Comparison of ENCODE assay signal across 2 cellular contexts in the genomic region with DNA sequence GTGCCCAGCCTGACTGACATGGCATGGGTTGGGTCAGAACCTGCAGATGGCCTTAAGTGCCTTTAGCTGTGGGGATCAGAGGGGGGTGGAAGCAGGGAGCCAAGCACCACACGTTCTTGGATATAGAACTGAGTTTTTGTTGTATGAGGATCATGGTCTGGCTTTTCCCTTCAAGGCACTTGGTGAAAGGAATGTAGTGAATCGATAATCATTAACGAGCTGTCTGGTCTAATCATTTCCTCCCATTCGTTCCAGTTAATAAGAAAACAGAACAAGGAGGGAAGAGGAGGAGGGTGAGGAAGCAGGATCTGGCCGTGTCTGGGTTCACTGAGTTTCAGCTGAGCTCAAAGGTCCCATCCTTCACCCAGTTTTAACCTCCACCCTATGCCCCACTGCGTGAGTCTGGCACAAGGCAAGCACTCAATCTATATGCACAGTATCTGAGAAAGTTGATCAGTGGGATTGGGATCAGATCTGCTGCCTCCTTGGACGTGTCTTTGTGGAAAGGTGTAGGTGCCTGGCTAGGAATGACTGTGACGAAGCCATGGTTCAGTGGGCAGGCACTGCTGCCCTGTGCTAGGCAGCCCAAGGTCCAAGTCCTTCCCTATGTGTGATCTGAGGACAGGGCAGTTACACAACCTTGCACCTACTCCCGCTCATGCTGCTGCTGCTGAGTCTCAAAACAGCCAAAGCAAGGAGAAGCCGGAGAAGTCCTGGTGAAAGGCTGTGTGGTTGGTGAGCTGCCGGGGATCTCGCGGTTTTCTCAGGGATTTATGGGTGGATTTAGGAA.
TF ChIP-seq lines count a peak whose summit lies in the region.

No MANE protein-coding gene starts in this region.

TF ChIP-seq in HEK293, 187 proteins besides CTCF, POLR2A, EP300 and RAD21 (continued from another document):
- TF ChIP-seq ZNF266 (tag by site-specific recombination; IDR thresholded peaks at IDR 0.05; ENCODE audit: low read depth), result no peak
- TF ChIP-seq ZNF777 (tag by site-specific recombination; IDR thresholded peaks at IDR 0.05; ENCODE audit: borderline replicate concordance), result no peak
- TF ChIP-seq OSR2 (tag by site-specific recombination; IDR thresholded peaks at IDR 0.05), result no peak

TF ChIP-seq in HepG2, 621 proteins besides CTCF, POLR2A, EP300 and RAD21 (continues in another document):
- TF ChIP-seq, protein P1, sequence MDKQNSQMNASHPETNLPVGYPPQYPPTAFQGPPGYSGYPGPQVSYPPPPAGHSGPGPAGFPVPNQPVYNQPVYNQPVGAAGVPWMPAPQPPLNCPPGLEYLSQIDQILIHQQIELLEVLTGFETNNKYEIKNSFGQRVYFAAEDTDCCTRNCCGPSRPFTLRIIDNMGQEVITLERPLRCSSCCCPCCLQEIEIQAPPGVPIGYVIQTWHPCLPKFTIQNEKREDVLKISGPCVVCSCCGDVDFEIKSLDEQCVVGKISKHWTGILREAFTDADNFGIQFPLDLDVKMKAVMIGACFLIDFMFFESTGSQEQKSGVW (CRISPR knock-in tag; IDR thresholded peaks at IDR 0.05; ENCODE audit: borderline replicate concordance), result no peak
- 0 out of 2 replicates have a peak, but pooled peaks have one; percentile 30 for TF ChIP-seq HNF4G (IDR thresholded peaks at IDR 0.05; ENCODE audit: borderline replicate concordance, low read depth, low read length)
- no peak for TF ChIP-seq HNF4G (CRISPR knock-in tag; IDR thresholded peaks at IDR 0.05; ENCODE audit: borderline replicate concordance, low read depth)
- peak; percentile 71 for TF ChIP-seq RXRB (CRISPR knock-in tag; IDR thresholded peaks at IDR 0.05; ENCODE audit: borderline replicate concordance)
- TF ChIP-seq, protein P2, sequence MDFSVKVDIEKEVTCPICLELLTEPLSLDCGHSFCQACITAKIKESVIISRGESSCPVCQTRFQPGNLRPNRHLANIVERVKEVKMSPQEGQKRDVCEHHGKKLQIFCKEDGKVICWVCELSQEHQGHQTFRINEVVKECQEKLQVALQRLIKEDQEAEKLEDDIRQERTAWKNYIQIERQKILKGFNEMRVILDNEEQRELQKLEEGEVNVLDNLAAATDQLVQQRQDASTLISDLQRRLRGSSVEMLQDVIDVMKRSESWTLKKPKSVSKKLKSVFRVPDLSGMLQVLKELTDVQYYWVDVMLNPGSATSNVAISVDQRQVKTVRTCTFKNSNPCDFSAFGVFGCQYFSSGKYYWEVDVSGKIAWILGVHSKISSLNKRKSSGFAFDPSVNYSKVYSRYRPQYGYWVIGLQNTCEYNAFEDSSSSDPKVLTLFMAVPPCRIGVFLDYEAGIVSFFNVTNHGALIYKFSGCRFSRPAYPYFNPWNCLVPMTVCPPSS (IDR thresholded peaks at IDR 0.05), result no peak
- TF ChIP-seq, protein P3, sequence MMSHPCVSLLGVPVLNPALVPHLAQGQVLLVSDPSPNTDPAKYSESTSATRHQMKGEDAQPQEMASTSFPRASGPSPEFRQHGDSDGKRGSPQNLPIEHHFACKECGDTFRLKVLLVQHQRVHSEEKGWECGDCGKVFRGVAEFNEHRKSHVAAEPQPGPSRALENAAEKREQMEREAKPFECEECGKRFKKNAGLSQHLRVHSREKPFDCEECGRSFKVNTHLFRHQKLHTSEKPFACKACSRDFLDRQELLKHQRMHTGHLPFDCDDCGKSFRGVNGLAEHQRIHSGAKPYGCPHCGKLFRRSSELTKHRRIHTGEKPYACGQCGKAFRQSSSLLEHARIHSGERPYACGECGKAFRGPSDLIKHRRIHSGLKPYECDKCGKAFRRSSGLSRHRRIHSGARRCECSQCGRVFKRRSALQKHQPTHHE (CRISPR knock-in tag; IDR thresholded peaks at IDR 0.05; ENCODE audit: borderline replicate concordance), result no peak
- no peak for TF ChIP-seq ZNF24 (IDR thresholded peaks at IDR 0.05)
- no peak for TF ChIP-seq KLF6 (CRISPR knock-in tag; IDR thresholded peaks at IDR 0.05)
- no peak for TF ChIP-seq CREBL2 (CRISPR knock-in tag; IDR thresholded peaks at IDR 0.05; ENCODE audit: borderline replicate concordance)
- no peak for TF ChIP-seq NR3C1 (CRISPR knock-in tag; IDR thresholded peaks at IDR 0.05)
- no peak for TF ChIP-seq HOXA3 (CRISPR knock-in tag; IDR thresholded peaks at IDR 0.05)
- TF ChIP-seq CREB1 (IDR thresholded peaks at IDR 0.05), result no peak
- TF ChIP-seq CREB1 (CRISPR knock-in tag; IDR thresholded peaks at IDR 0.05), result no peak
- TF ChIP-seq PHF5A (CRISPR knock-in tag; IDR thresholded peaks at IDR 0.05; ENCODE audit: low read depth, unreplicated experiment), result no peak
- no peak for TF ChIP-seq ZNF430 (CRISPR knock-in tag; IDR thresholded peaks at IDR 0.05)
- TF ChIP-seq HMG20B (CRISPR knock-in tag; conservative IDR thresholded peaks at IDR 0.05), result no peak
- no peak for TF ChIP-seq ZNF572 (CRISPR knock-in tag; IDR thresholded peaks at IDR 0.05)
- TF ChIP-seq SNRNP70 (IDR thresholded peaks at IDR 0.05; ENCODE audit: low read depth, low read length), result no peak
- TF ChIP-seq CEBPB (IDR thresholded peaks at IDR 0.05; ENCODE audit: borderline replicate concordance, low read depth, low read length), result peak; percentile 74; the same call in 1 of the 2 replicates
- TF ChIP-seq IRF2 (CRISPR knock-in tag; IDR thresholded peaks at IDR 0.05), result no peak
- TF ChIP-seq ZSCAN25 (CRISPR knock-in tag; IDR thresholded peaks at IDR 0.05), result no peak
- TF ChIP-seq SMAD9 (CRISPR knock-in tag; IDR thresholded peaks at IDR 0.05), result no peak
- no peak for TF ChIP-seq ZHX1 (CRISPR knock-in tag; IDR thresholded peaks at IDR 0.05; ENCODE audit: low read depth)
- TF ChIP-seq DZIP1 (CRISPR knock-in tag; IDR thresholded peaks at IDR 0.05), result no peak
- no peak for TF ChIP-seq ZNF160 (CRISPR knock-in tag; IDR thresholded peaks at IDR 0.05)
- no peak for TF ChIP-seq PCBP1 (IDR thresholded peaks at IDR 0.05; ENCODE audit: borderline replicate concordance, low read depth, low read length)
- no peak for TF ChIP-seq ZNF644 (CRISPR knock-in tag; IDR thresholded peaks at IDR 0.05; ENCODE audit: low read depth)
- TF ChIP-seq ZNF224 (CRISPR knock-in tag; IDR thresholded peaks at IDR 0.05), result no peak
- TF ChIP-seq, protein P4, sequence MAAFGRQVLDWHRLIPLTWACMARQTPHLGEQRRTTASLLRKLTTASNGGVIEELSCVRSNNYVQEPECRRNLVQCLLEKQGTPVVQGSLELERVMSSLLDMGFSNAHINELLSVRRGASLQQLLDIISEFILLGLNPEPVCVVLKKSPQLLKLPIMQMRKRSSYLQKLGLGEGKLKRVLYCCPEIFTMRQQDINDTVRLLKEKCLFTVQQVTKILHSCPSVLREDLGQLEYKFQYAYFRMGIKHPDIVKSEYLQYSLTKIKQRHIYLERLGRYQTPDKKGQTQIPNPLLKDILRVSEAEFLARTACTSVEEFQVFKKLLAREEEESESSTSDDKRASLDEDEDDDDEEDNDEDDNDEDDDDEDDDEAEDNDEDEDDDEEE (CRISPR knock-in tag; IDR thresholded peaks at IDR 0.05), result no peak
- TF ChIP-seq, protein P5, sequence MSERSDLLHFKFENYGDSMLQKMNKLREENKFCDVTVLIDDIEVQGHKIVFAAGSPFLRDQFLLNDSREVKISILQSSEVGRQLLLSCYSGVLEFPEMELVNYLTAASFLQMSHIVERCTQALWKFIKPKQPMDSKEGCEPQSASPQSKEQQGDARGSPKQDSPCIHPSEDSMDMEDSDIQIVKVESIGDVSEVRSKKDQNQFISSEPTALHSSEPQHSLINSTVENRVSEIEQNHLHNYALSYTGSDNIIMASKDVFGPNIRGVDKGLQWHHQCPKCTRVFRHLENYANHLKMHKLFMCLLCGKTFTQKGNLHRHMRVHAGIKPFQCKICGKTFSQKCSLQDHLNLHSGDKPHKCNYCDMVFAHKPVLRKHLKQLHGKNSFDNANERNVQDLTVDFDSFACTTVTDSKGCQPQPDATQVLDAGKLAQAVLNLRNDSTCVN (CRISPR knock-in tag; IDR thresholded peaks at IDR 0.05; ENCODE audit: borderline replicate concordance), result no peak
- no peak for TF ChIP-seq CENPX (CRISPR knock-in tag; IDR thresholded peaks at IDR 0.05)
- TF ChIP-seq TOE1 (CRISPR knock-in tag; IDR thresholded peaks at IDR 0.05), result no peak
- no peak for TF ChIP-seq ZMYM3 (CRISPR knock-in tag; IDR thresholded peaks at IDR 0.05)
- no peak for TF ChIP-seq FOXP1 (IDR thresholded peaks at IDR 0.05)
- no peak for TF ChIP-seq FOXP1 (CRISPR knock-in tag; IDR thresholded peaks at IDR 0.05)
- peak; percentile 34; the same call in 1 of the 2 replicates for TF ChIP-seq CEBPG (CRISPR knock-in tag; IDR thresholded peaks at IDR 0.05)
- no peak for TF ChIP-seq ZNF879 (CRISPR knock-in tag; IDR thresholded peaks at IDR 0.05)
- TF ChIP-seq HNF1A (IDR thresholded peaks at IDR 0.05; ENCODE audit: low read depth), result no peak
- TF ChIP-seq HNF1A (CRISPR knock-in tag; IDR thresholded peaks at IDR 0.05; ENCODE audit: borderline replicate concordance), result no peak
- no peak for TF ChIP-seq ZNF547 (CRISPR knock-in tag; IDR thresholded peaks at IDR 0.05)
- no peak for TF ChIP-seq GLMP (CRISPR knock-in tag; IDR thresholded peaks at IDR 0.05; ENCODE audit: borderline replicate concordance)
- no peak for TF ChIP-seq ZNF75D (CRISPR knock-in tag; IDR thresholded peaks at IDR 0.05; ENCODE audit: borderline replicate concordance)
- TF ChIP-seq TAF15 (IDR thresholded peaks at IDR 0.05; ENCODE audit: low read depth, low read length, poor library complexity, severe bottlenecking), result no peak
- TF ChIP-seq ZNF83 (CRISPR knock-in tag; IDR thresholded peaks at IDR 0.05; ENCODE audit: borderline replicate concordance), result no peak
- TF ChIP-seq ZNF589 (CRISPR knock-in tag; conservative IDR thresholded peaks at IDR 0.05), result no peak
- TF ChIP-seq ZNF549 (CRISPR knock-in tag; IDR thresholded peaks at IDR 0.05), result peak; percentile 98
- TF ChIP-seq NFYC (CRISPR knock-in tag; IDR thresholded peaks at IDR 0.05), result no peak
